ENCODE assay signal across 8 cellular contexts in the genomic region with DNA sequence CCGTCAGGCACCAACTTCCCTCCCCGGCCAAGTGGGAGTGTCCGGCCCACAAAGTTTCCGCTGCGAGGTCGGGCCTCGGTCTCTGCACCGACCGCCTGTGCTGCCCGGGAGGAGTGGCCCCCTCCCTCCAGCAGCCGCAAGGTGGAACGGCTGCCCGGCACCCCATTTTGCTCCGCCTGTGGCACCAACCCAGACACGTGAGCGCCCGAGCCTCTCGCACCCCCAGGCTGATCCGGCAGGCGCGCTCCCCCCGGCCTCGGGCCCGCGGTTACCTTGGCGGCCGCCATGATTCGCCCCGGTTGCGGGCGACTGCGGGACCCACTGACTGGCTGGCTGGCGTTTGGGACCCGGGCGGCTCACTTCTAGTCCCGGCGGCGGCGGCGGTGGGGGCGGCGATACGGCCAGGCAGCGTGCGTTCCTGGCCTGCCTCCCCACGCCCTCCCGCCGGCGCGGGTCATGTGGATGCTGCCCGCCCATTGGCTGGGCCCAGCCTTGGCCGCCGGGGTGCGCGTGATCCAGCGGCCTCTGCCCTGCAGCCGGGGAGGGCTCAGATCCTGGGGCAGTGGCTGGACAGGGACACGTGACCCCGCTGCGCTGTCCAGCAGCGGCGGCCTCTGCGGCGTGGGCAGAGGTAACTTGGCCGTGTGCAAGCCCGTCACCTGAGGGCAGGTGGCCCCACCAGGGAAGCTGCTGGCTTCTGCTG. TPM values are rescaled to one million over a fixed set of nuclear protein-coding genes. Genes with fewer than 3 reads are reported as not detected.
A peak's percentile ranks its signal among the peaks of the same experiment; 100 is the strongest.
DNase-seq lines count a peak whose midpoint lies in the region; ATAC-seq and TF ChIP-seq lines count a peak whose summit lies in the region.

A gene with protein sequence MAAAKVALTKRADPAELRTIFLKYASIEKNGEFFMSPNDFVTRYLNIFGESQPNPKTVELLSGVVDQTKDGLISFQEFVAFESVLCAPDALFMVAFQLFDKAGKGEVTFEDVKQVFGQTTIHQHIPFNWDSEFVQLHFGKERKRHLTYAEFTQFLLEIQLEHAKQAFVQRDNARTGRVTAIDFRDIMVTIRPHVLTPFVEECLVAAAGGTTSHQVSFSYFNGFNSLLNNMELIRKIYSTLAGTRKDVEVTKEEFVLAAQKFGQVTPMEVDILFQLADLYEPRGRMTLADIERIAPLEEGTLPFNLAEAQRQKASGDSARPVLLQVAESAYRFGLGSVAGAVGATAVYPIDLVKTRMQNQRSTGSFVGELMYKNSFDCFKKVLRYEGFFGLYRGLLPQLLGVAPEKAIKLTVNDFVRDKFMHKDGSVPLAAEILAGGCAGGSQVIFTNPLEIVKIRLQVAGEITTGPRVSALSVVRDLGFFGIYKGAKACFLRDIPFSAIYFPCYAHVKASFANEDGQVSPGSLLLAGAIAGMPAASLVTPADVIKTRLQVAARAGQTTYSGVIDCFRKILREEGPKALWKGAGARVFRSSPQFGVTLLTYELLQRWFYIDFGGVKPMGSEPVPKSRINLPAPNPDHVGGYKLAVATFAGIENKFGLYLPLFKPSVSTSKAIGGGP (minus strand): TSS at position 429 of the 703 bp plus-strand sequence. CDS start 142 bp downstream, at position 287.

- dilution Hi-C loops in mammary epithelial cell (cut with HindIII; ENCODE audit: low sequenced_read_pairs): no loop called here

- intact Hi-C loops in mammary epithelial cell (cut with micrococcal nuclease): loop anchor here (5.0 to 10.0 kb wide), 4 partner anchors 100 to 703 kb away; a partner anchor contains a TSS

- H3K27me3 ChIP-seq in mammary epithelial cell (ENCODE audit: insufficient read depth, low read length): no peaks in the 10 kb centered on the region

- no peaks in the 10 kb centered on the region for H3K36me3 ChIP-seq in mammary epithelial cell (ENCODE audit: insufficient read depth, low read length)

- 3% methylated on average over 12 of the region's 66 CpGs for WGBS in mammary epithelial cell (ENCODE audit: low coverage, missing lambda C conversion rate)

- TSS peak; percentile 69 for BruUV-seq in mammary epithelial cell (replicated peaks; lab: Mats Ljungman, UMichigan)

- H3K27ac ChIP-seq in mammary epithelial cell (ENCODE audit: insufficient read depth, low read depth, low read length): peak within 1 kb of the TSS; percentile 85

- H3K4me3 ChIP-seq in WI38 (ENCODE audit: low read depth, low read length) (peak within 1 kb of the TSS; percentile 81), mammary epithelial cell (replicated peaks in 1 of 3; ENCODE audit: insufficient read depth in 1 of 3, low read depth in 2 of 3, low read length in 3 of 3) (peak within 1 kb of the TSS; percentile 78 to 95 (median 81))

- DNase-seq in A172 (ENCODE audit: low spot score) (peak; percentile 83), NCI-H2171 treated with DMSO at 0.1 percent for 48 hours (lab: John Stamatoyannopoulos, UW) (peak; percentile 74), mammary epithelial cell (peak; percentile 81), immature natural killer cell (peak; percentile 75 to 76 (median 75))
- peak; percentile 24 to 58 for DNase-seq in stimulated activated CD4-positive, alpha-beta T cell treated with anti-CD3 and anti-CD28 coated beads, Interleukin-12 subunit alpha, Interleukin-12 subunit beta, amount 100 ng/mL, for 24 hours (ENCODE audit: low read depth in 2 of 2)

- H3K79me2 ChIP-seq in mammary epithelial cell (ENCODE audit: insufficient read depth, low read length): peaks cover 47% of the 10 kb centered on the region

- peak within 1 kb of the TSS; percentile 77 for H3K9ac ChIP-seq in mammary epithelial cell (ENCODE audit: insufficient read depth, low read length)

- TF ChIP-seq CTCF in WI38 (IDR thresholded peaks at IDR 0.05; ENCODE audit: low read depth, low read length) (no peak), mammary epithelial cell (conservative IDR thresholded peaks at IDR 0.05 in 1 of 2, IDR thresholded peaks at IDR 0.05 in 1 of 2; ENCODE audit: extremely low read depth in 1 of 2, insufficient read depth in 1 of 2, low read depth in 1 of 2, low read length in 2 of 2) (no peak)

- H3K9me3 Mint-ChIP-seq in immature natural killer cell: no peaks in the 10 kb centered on the region

- peak within 1 kb of the TSS; percentile 79 to 92 (median 89) for H3K27ac Mint-ChIP-seq in immature natural killer cell

- no peaks in the 10 kb centered on the region for H3K36me3 Mint-ChIP-seq in immature natural killer cell

- ATAC-seq in GM18517 (IDR thresholded peaks at IDR 0.05; ENCODE audit: unreplicated experiment) (peak; percentile 62), HG03039 (IDR thresholded peaks at IDR 0.05; ENCODE audit: unreplicated experiment) (peak; percentile 80)

- H4K20me1 ChIP-seq in mammary epithelial cell (ENCODE audit: insufficient read depth, low read length): no peaks in the 10 kb centered on the region

- H3K4me1 Mint-ChIP-seq in immature natural killer cell: peaks cover 11 to 33% of the 10 kb centered on the region in 2 donors

- in situ Hi-C loops in mammary epithelial cell (cut with MboI; ENCODE audit: low sequenced_read_pairs in 2 of 2): no loop called here

- H2AFZ ChIP-seq in mammary epithelial cell (ENCODE audit: low read depth, low read length): peak within 1 kb of the TSS; percentile 94

- no peaks in the 10 kb centered on the region for H3K9me3 ChIP-seq in mammary epithelial cell (replicated peaks; ENCODE audit: insufficient read depth, low read length)

- H3K4me2 ChIP-seq in mammary epithelial cell (ENCODE audit: insufficient read depth, low read depth, low read length): peak within 1 kb of the TSS; percentile 91

- CTCF ChIA-PET in mammary epithelial cell (lab: Charles Lee; ENCODE audit: low non-redundant PET): no interaction called here

- H3K4me3 Mint-ChIP-seq in immature natural killer cell: peak within 1 kb of the TSS; percentile 82 to 93 (median 91)

- peaks cover 0 to 3% (median 2%) of the 10 kb centered on the region in 3 donors for H3K27me3 Mint-ChIP-seq in immature natural killer cell (ENCODE audit: low read depth in 3 of 3)

- peaks cover 5% of the 10 kb centered on the region for H3K4me1 ChIP-seq in mammary epithelial cell (ENCODE audit: insufficient read depth, low read length)

RNA-seq across cellular contexts. Expression of the gene that starts here (rescaled TPM):
- total RNA-seq in A172 (2014; rRNA removed; shearing (Covaris generic)): 71.3 and 73.5 TPM in 2 replicates
- 10 to 100 TPM; 31.5 to 33.7 TPM for total RNA-seq in mammary epithelial cell
- polyA plus RNA-seq in mammary epithelial cell (21.4 TPM), immature natural killer cell (1 to 10 TPM; 4.2 to 9.3 (median 5.3) TPM)
- polyA minus RNA-seq in mammary epithelial cell: 42.7 TPM

Comparison
In these comparisons a context has a peak if more than half of its experiments do, and no peak if none do; other contexts are left out.
1. Peak in every context shown above with its lines: DNase-seq, ATAC-seq, H3K4me3 ChIP-seq and H3K27ac ChIP-seq.